Comparison of ENCODE assay signal across 2 cellular contexts in genomic region chr1:244350027-244350426, GRCh38.
TF ChIP-seq lines count a peak whose summit lies in the region.

No MANE protein-coding gene starts in this region.

TF ChIP-seq in HepG2, 621 proteins besides CTCF, POLR2A, EP300 and RAD21 (continued from another document):
- TF ChIP-seq, protein P1, sequence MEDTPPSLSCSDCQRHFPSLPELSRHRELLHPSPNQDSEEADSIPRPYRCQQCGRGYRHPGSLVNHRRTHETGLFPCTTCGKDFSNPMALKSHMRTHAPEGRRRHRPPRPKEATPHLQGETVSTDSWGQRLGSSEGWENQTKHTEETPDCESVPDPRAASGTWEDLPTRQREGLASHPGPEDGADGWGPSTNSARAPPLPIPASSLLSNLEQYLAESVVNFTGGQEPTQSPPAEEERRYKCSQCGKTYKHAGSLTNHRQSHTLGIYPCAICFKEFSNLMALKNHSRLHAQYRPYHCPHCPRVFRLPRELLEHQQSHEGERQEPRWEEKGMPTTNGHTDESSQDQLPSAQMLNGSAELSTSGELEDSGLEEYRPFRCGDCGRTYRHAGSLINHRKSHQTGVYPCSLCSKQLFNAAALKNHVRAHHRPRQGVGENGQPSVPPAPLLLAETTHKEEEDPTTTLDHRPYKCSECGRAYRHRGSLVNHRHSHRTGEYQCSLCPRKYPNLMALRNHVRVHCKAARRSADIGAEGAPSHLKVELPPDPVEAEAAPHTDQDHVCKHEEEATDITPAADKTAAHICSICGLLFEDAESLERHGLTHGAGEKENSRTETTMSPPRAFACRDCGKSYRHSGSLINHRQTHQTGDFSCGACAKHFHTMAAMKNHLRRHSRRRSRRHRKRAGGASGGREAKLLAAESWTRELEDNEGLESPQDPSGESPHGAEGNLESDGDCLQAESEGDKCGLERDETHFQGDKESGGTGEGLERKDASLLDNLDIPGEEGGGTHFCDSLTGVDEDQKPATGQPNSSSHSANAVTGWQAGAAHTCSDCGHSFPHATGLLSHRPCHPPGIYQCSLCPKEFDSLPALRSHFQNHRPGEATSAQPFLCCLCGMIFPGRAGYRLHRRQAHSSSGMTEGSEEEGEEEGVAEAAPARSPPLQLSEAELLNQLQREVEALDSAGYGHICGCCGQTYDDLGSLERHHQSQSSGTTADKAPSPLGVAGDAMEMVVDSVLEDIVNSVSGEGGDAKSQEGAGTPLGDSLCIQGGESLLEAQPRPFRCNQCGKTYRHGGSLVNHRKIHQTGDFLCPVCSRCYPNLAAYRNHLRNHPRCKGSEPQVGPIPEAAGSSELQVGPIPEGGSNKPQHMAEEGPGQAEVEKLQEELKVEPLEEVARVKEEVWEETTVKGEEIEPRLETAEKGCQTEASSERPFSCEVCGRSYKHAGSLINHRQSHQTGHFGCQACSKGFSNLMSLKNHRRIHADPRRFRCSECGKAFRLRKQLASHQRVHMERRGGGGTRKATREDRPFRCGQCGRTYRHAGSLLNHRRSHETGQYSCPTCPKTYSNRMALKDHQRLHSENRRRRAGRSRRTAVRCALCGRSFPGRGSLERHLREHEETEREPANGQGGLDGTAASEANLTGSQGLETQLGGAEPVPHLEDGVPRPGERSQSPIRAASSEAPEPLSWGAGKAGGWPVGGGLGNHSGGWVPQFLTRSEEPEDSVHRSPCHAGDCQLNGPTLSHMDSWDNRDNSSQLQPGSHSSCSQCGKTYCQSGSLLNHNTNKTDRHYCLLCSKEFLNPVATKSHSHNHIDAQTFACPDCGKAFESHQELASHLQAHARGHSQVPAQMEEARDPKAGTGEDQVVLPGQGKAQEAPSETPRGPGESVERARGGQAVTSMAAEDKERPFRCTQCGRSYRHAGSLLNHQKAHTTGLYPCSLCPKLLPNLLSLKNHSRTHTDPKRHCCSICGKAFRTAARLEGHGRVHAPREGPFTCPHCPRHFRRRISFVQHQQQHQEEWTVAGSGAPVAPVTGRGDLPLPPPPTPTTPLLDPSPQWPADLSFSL (CRISPR knock-in tag; IDR thresholded peaks at IDR 0.05) = no peak

TF ChIP-seq in SK-N-SH, 30 proteins besides CTCF, POLR2A, EP300 and RAD21 (continued from another document):
- no peak for TF ChIP-seq TEAD4 (IDR thresholded peaks at IDR 0.05; ENCODE audit: borderline replicate concordance, insufficient read depth)
